11 cellular contexts compared by ENCODE assay signal in genomic region chr11:119583585-119583984, GRCh38.
DNase-seq lines count a peak whose midpoint lies in the region; ATAC-seq and TF ChIP-seq lines count a peak whose summit lies in the region.
"Had no signal": no experiment of that assay in that cellular context is flagged by ENCODE, and none has a peak within 500 bp of the region (broad histone marks: within the 10 kb centered on the region; RNA-seq: fewer than 3 reads in every experiment).

No MANE protein-coding gene starts in this region.

- ATAC-seq in DND-41 (ENCODE audit: insufficient read depth, low read depth) = no peak
- no peak for ATAC-seq in GM19035 (IDR thresholded peaks at IDR 0.05; ENCODE audit: unreplicated experiment)
- ATAC-seq: activated T-cell treated with anti-CD3 and anti-CD28 coated beads, Interleukin-2, amount 50 U/mL, for 72 hours; effector memory CD8-positive, alpha-beta T cell had no signal

- no peak overlapping the region for H3K14ac ChIP-seq in mesenchymal stem cell (ENCODE audit: low read length in 2 of 2)

- no peaks in the 10 kb centered on the region for H3K9me2 ChIP-seq in Karpas-422 (replicated peaks; ENCODE audit: insufficient read depth, low read length)

- H3K4me3 Mint-ChIP-seq in chondrocyte (ENCODE audit: unreplicated experiment) = no peak overlapping the region

- H2BK5ac ChIP-seq in mesenchymal stem cell (ENCODE audit: low read depth, low read length, poor library complexity, severe bottlenecking) = no peak overlapping the region

- H3K23ac ChIP-seq in mesenchymal stem cell (ENCODE audit: low read length in 2 of 2) = no peak overlapping the region

- H2AK5ac ChIP-seq in mesenchymal stem cell (ENCODE audit: low read length, severe bottlenecking) = no peak overlapping the region

- H3K27ac ChIP-seq in DND-41 (ENCODE audit: low read length) (no peak overlapping the region), Karpas-422 (ENCODE audit: low read length) (no peak overlapping the region), mesenchymal stem cell (ENCODE audit: low read length, poor library complexity, severe bottlenecking) (no peak overlapping the region)

- H3K27me3 ChIP-seq in DND-41 (ENCODE audit: insufficient read depth, low read length, poor library complexity) = peaks cover 7% of the 10 kb centered on the region
- H3K27me3 ChIP-seq in Karpas-422 (ENCODE audit: low read length) = no peaks in the 10 kb centered on the region
- H3K27me3 ChIP-seq in mesenchymal stem cell (ENCODE audit: control insufficient read depth in 1 of 2, insufficient read depth in 1 of 2, low read length in 2 of 2) = peaks cover 0 to 2% of the 10 kb centered on the region in 2 experiments

- H4K91ac ChIP-seq in mesenchymal stem cell (ENCODE audit: low read length) = peak overlapping the region; percentile 45

- H3K4me3 ChIP-seq in DND-41 (ENCODE audit: low read depth in 1 of 2, low read length in 2 of 2) = no peak overlapping the region
- no peak overlapping the region for H3K4me3 ChIP-seq in Karpas-422 (ENCODE audit: low read length)
- H3K4me3 ChIP-seq in mesenchymal stem cell (ENCODE audit: insufficient read depth in 1 of 2, low read depth in 1 of 2, low read length in 2 of 2) = no peak overlapping the region

- H3K9me3 ChIP-seq in DND-41 (ENCODE audit: insufficient read depth, low read length, severe bottlenecking) (no peaks in the 10 kb centered on the region), Karpas-422 (ENCODE audit: low read length) (no peaks in the 10 kb centered on the region), mesenchymal stem cell (ENCODE audit: control insufficient read depth, low read length) (peaks cover 4% of the 10 kb centered on the region)

- no peaks in the 10 kb centered on the region for H3K36me3 ChIP-seq in DND-41 (ENCODE audit: insufficient read depth, low read length)
- H3K36me3 ChIP-seq in Karpas-422 (ENCODE audit: insufficient read depth, low read length) = no peaks in the 10 kb centered on the region
- no peaks in the 10 kb centered on the region for H3K36me3 ChIP-seq in mesenchymal stem cell (ENCODE audit: control insufficient read depth in 1 of 2, insufficient read depth in 2 of 2, low read depth in 1 of 2, low read length in 2 of 2)

- no peak overlapping the region for H3K9ac ChIP-seq in DND-41 (ENCODE audit: low read depth, low read length)
- no peak overlapping the region for H3K9ac ChIP-seq in Karpas-422 (ENCODE audit: low read length)
- no peak overlapping the region for H3K9ac ChIP-seq in mesenchymal stem cell (ENCODE audit: low read length)

- H2BK15ac ChIP-seq in mesenchymal stem cell (ENCODE audit: low read depth, poor library complexity, severe bottlenecking) = peak overlapping the region; percentile 60

- no peak overlapping the region for H3K4ac ChIP-seq in mesenchymal stem cell (ENCODE audit: low read depth in 1 of 2, low read length in 2 of 2)

- H3K4me1 Mint-ChIP-seq in chondrocyte (ENCODE audit: low read depth) = peaks cover 10% of the 10 kb centered on the region

- H3K79me1 ChIP-seq in mesenchymal stem cell (replicated peaks; ENCODE audit: low read length, poor library complexity, severe bottlenecking) = no peaks in the 10 kb centered on the region

- DNase-seq in DND-41 = no peak
- DNase-seq in Karpas-422 = peak; percentile 53
- no peak for DNase-seq in chondrocyte (ENCODE audit: low spot score)
- no peak for DNase-seq in mesenchymal stem cell
- no peak for DNase-seq in T1000 (lab: John Stamatoyannopoulos, UW)
- DNase-seq in stimulated activated CD4-positive, alpha-beta T cell treated with anti-CD3 and anti-CD28 coated beads, Interleukin-1b, Interleukin-23, amount 100 ng/mL, for 48 hours = no peak
- no peak for DNase-seq in superior temporal gyrus (ENCODE audit: extremely low spot score)
- DNase-seq: effector memory CD8-positive, alpha-beta T cell; SW 1271 had no signal

- no peak overlapping the region for H3K4me2 ChIP-seq in DND-41 (ENCODE audit: insufficient read depth, low read length)
- no peak overlapping the region for H3K4me2 ChIP-seq in Karpas-422 (ENCODE audit: low read depth, low read length, poor library complexity, severe bottlenecking)
- no peak overlapping the region for H3K4me2 ChIP-seq in mesenchymal stem cell (ENCODE audit: low read length, poor library complexity, severe bottlenecking)

- H3K79me2 ChIP-seq in DND-41 (ENCODE audit: insufficient read depth, low read length) (no peaks in the 10 kb centered on the region), Karpas-422 (ENCODE audit: low read length) (no peaks in the 10 kb centered on the region)

- H4K8ac ChIP-seq in mesenchymal stem cell (ENCODE audit: low read length) = no peak overlapping the region

- 88% methylated on average over 5 of the region's 6 CpGs for WGBS in mesenchymal stem cell

- H3K4me1 ChIP-seq in DND-41 (ENCODE audit: insufficient read depth, low read length) (no peaks in the 10 kb centered on the region), Karpas-422 (ENCODE audit: low read length) (no peaks in the 10 kb centered on the region), mesenchymal stem cell (ENCODE audit: control insufficient read depth, insufficient read depth, low read depth, low read length) (peaks cover 17% of the 10 kb centered on the region)

- peaks cover 2% of the 10 kb centered on the region for H3K36me3 Mint-ChIP-seq in chondrocyte (ENCODE audit: low read depth)

- H3K27me3 Mint-ChIP-seq in chondrocyte (ENCODE audit: low read depth) = peaks cover 5% of the 10 kb centered on the region

- H2AFZ ChIP-seq in DND-41 (ENCODE audit: low read depth, low read length) (no peak overlapping the region), Karpas-422 (ENCODE audit: low read length) (no peak overlapping the region), mesenchymal stem cell (ENCODE audit: low read depth, low read length) (no peak overlapping the region)

- H4K20me1 ChIP-seq in DND-41 (ENCODE audit: insufficient read depth, low read length) = no peaks in the 10 kb centered on the region
- no peaks in the 10 kb centered on the region for H4K20me1 ChIP-seq in Karpas-422 (ENCODE audit: insufficient read depth, low read depth, low read length)

- H3K9me3 Mint-ChIP-seq in chondrocyte (ENCODE audit: low read depth) = peaks cover 3% of the 10 kb centered on the region
- H3K9me3 Mint-ChIP-seq: activated T-cell treated with anti-CD3 and anti-CD28 coated beads, Interleukin-2, amount 50 U/mL, for 72 hours; effector memory CD8-positive, alpha-beta T cell had no signal

- H2BK12ac ChIP-seq in mesenchymal stem cell (ENCODE audit: low read length in 2 of 2) = peak overlapping the region in 1 of 2 experiments; percentile 64

- H2BK120ac ChIP-seq in mesenchymal stem cell (ENCODE audit: low read depth, low read length) = peak overlapping the region; percentile 8

- H3K27ac Mint-ChIP-seq in chondrocyte (ENCODE audit: unreplicated experiment) = no peak overlapping the region
- H3K27ac Mint-ChIP-seq: activated T-cell treated with anti-CD3 and anti-CD28 coated beads, Interleukin-2, amount 50 U/mL, for 72 hours; effector memory CD8-positive, alpha-beta T cell had no signal

- H3K18ac ChIP-seq in mesenchymal stem cell (ENCODE audit: low read depth in 1 of 2, low read length in 2 of 2) = no peak overlapping the region

- TF ChIP-seq CTCF in DND-41 (IDR thresholded peaks at IDR 0.05; ENCODE audit: borderline replicate concordance, extremely low read depth, low read length, poor library complexity, severe bottlenecking) (peak; percentile 28), chondrocyte (IDR thresholded peaks at IDR 0.05) (peak; percentile 35)
